ENCODE assay signal across 12 cellular contexts in the genomic region with DNA sequence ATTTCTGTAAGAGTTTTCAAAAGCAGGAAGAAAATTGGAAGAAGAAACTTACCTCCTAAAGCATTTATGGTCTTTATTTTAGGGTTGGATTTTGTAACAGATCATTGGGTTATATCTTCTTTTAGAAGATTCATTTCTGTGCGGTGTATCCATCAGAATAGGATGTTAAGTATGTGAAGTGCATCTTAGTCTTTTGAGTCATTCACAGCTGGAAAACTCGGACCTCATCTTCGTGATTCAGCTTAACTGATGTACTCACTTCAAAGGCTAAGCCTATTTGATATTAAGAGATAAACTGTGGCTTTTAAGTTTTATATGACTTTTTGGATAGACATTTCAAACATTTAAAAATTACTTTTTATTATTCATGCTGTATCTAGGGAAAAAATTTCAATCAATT. TPM values are rescaled to one million over a fixed set of nuclear protein-coding genes. Genes with fewer than 3 reads are reported as not detected.
DNase-seq lines count a peak whose midpoint lies in the region; ATAC-seq and TF ChIP-seq lines count a peak whose summit lies in the region.
"Had no signal": no experiment of that assay in that cellular context is flagged by ENCODE, and none has a peak within 500 bp of the region (broad histone marks: within the 10 kb centered on the region; RNA-seq: fewer than 3 reads in every experiment).

No MANE protein-coding gene starts in this region.

- in situ Hi-C loops in KBM-7 (cut with MboI; ENCODE audit: low pct_unique_long_range_greater_than_20kb, low sequenced_read_pairs) = no loop called here

- H3K9me3 Mint-ChIP-seq in chondrocyte (ENCODE audit: low read depth) = no peaks in the 10 kb centered on the region
- H3K9me3 Mint-ChIP-seq: CD4-positive, alpha-beta memory T cell; nephron had no signal

- H3K36me3 Mint-ChIP-seq in chondrocyte (ENCODE audit: low read depth) = no peaks in the 10 kb centered on the region
- H3K36me3 Mint-ChIP-seq: activated naive CD8-positive, alpha-beta T cell; CD4-positive, alpha-beta memory T cell had no signal

- peaks cover 61% of the 10 kb centered on the region for H3K4me1 Mint-ChIP-seq in chondrocyte (ENCODE audit: low read depth)
- H3K4me1 Mint-ChIP-seq: CD4-positive, alpha-beta memory T cell had no signal

- peak overlapping the region; percentile 89 for H3K27ac Mint-ChIP-seq in chondrocyte (ENCODE audit: unreplicated experiment)
- H3K27ac Mint-ChIP-seq: activated naive CD8-positive, alpha-beta T cell; CD4-positive, alpha-beta memory T cell; nephron had no signal

- H3K27me3 Mint-ChIP-seq in chondrocyte (ENCODE audit: low read depth) = no peaks in the 10 kb centered on the region
- H3K27me3 Mint-ChIP-seq: activated naive CD8-positive, alpha-beta T cell had no signal

- DNase-seq in AG08396 (ENCODE audit: low spot score) (peak; percentile 50), LHCN-M2 (ENCODE audit: low read depth) (peak; percentile 96), chondrocyte (ENCODE audit: low spot score) (no peak), myocyte (ENCODE audit: low read depth) (peak; percentile 82), KBM-7 (no peak), GM20000 (ENCODE audit: low spot score) (no peak)
- DNase-seq: CD4-positive, alpha-beta memory T cell had no signal

- H3K4me3 Mint-ChIP-seq in chondrocyte (ENCODE audit: unreplicated experiment) = peak overlapping the region; percentile 10
- H3K4me3 Mint-ChIP-seq: activated naive CD8-positive, alpha-beta T cell; CD4-positive, alpha-beta memory T cell; nephron had no signal

- TF ChIP-seq CTCF in chondrocyte (IDR thresholded peaks at IDR 0.05) (no peak), GM20000 (IDR thresholded peaks at IDR 0.05; ENCODE audit: extremely low read depth, missing control alignments) (no peak)

- ATAC-seq in HG02870 (IDR thresholded peaks at IDR 0.05; ENCODE audit: unreplicated experiment) = no peak
- no peak for ATAC-seq in GM18909 (IDR thresholded peaks at IDR 0.05; ENCODE audit: poor library complexity, unreplicated experiment)

RNA-seq across cellular contexts. Expression of a gene that starts 56.3 kb away (rescaled TPM):
- total RNA-seq in LHCN-M2 (2014; rRNA removed) (1.5 and 1.7 TPM in 2 replicates), chondrocyte (0.10 to 0.15 TPM (median 0.10 TPM) in 3 replicates), myocyte (2.2 and 2.3 TPM in 2 replicates)
- 0.81 TPM for polyA plus RNA-seq in LHCN-M2 (2012)
- 0.39 TPM for polyA plus RNA-seq in myocyte (2012)
- total RNA-seq: OCI-LY7 had no signal

Comparison
In these comparisons a context has a peak if more than half of its experiments do, and no peak if none do; other contexts are left out.
1. DNase-seq: peak in AG08396 (single experiment), LHCN-M2 (single experiment) and myocyte (single experiment); none in chondrocyte (single experiment), KBM-7 (single experiment) and GM20000 (single experiment).